ENCODE assay signal across 20 cellular contexts in genomic region chr4:152992491-152992890, GRCh38.
"Had no signal": no experiment of that assay in that cellular context is flagged by ENCODE, and none has a peak within 500 bp of the region (broad histone marks: within the 10 kb centered on the region; RNA-seq: fewer than 3 reads in every experiment).

No MANE protein-coding gene starts in this region.

- ATAC-seq: activated CD4-positive, alpha-beta T cell treated with anti-CD3 and anti-CD28 coated beads for 36 hours; activated T-helper 17 cell treated with anti-CD3 and anti-CD28 coated beads, Interleukin-2, amount 50 U/mL, for 72 hours; Right ventricle myocardium inferior had no signal

- DNase-seq: activated CD4-positive, alpha-beta memory T cell treated with anti-CD3 and anti-CD28 coated beads, Interleukin-2, amount 10 ng/mL, durations not matched to agents 7 days and 5 days; activated CD4-positive, alpha-beta T cell treated with anti-CD3 and anti-CD28 coated beads for 36 hours; activated CD4-positive, alpha-beta T cell treated with anti-CD3 and anti-CD28 coated beads, Interleukin-2, amount 50 U/mL, for 1 hour; activated gamma-delta T cell; activated naive CD4-positive, alpha-beta T cell treated with anti-CD3 and anti-CD28 coated beads for 36 hours; activated T-cell treated with anti-CD3 and anti-CD28 coated beads for 4 hours; activated T-cell treated with anti-CD3 and anti-CD28 coated beads, Interleukin-2, amount 50 U/mL, for 48 hours; amygdala; Kasumi-1; KBM-7; NCI-H1048; NCI-H187 treated with DMSO at 0.1 percent for 48 hours; NCI-H2081 treated with DMSO at 0.1 percent for 48 hours; NCI-H446; NCI-H524; T-helper 1 cell; WERI-Rb-1 had no signal

- H3K27ac ChIP-seq: SK-N-MC, WERI-Rb-1 had no signal
